Comparison of ENCODE assay signal across 1 cellular context in genomic region chr18:58263733-58264469, GRCh38.
TF ChIP-seq lines count a peak whose summit lies in the region.

No MANE protein-coding gene starts in this region.

TF ChIP-seq in IMR-90, 13 proteins besides CTCF, POLR2A, EP300 and RAD21:
- TF ChIP-seq MXI1 (IDR thresholded peaks at IDR 0.05; ENCODE audit: borderline replicate concordance, low read depth, low read length) (no peak), RCOR1 (IDR thresholded peaks at IDR 0.05; ENCODE audit: insufficient replicate concordance, low read length) (no peak), CEBPB (IDR thresholded peaks at IDR 0.05; ENCODE audit: low read depth, low read length) (no peak), FOS (IDR thresholded peaks at IDR 0.05; ENCODE audit: low read depth, low read length) (no peak), MAFK (IDR thresholded peaks at IDR 0.05; ENCODE audit: low read depth, low read length) (no peak), BHLHE40 (IDR thresholded peaks at IDR 0.05; ENCODE audit: low read depth, low read length) (no peak), RFX5 (IDR thresholded peaks at IDR 0.05; ENCODE audit: low read depth, low read length) (no peak), MAZ (IDR thresholded peaks at IDR 0.05; ENCODE audit: borderline replicate concordance, low read depth, low read length) (no peak), CHD1 (IDR thresholded peaks at IDR 0.05; ENCODE audit: low read depth, low read length) (no peak), NFE2L2 (IDR thresholded peaks at IDR 0.05; ENCODE audit: low read depth, low read length) (no peak), SMC3 (IDR thresholded peaks at IDR 0.05; ENCODE audit: low read depth, low read length) (no peak), USF2 (IDR thresholded peaks at IDR 0.05; ENCODE audit: low read depth, low read length) (no peak), ELK1 (IDR thresholded peaks at IDR 0.05; ENCODE audit: borderline replicate concordance, low read depth, low read length) (no peak)
TF ChIP-seq in IMR-90: peak in this region for 0.
